In the genomic region with DNA sequence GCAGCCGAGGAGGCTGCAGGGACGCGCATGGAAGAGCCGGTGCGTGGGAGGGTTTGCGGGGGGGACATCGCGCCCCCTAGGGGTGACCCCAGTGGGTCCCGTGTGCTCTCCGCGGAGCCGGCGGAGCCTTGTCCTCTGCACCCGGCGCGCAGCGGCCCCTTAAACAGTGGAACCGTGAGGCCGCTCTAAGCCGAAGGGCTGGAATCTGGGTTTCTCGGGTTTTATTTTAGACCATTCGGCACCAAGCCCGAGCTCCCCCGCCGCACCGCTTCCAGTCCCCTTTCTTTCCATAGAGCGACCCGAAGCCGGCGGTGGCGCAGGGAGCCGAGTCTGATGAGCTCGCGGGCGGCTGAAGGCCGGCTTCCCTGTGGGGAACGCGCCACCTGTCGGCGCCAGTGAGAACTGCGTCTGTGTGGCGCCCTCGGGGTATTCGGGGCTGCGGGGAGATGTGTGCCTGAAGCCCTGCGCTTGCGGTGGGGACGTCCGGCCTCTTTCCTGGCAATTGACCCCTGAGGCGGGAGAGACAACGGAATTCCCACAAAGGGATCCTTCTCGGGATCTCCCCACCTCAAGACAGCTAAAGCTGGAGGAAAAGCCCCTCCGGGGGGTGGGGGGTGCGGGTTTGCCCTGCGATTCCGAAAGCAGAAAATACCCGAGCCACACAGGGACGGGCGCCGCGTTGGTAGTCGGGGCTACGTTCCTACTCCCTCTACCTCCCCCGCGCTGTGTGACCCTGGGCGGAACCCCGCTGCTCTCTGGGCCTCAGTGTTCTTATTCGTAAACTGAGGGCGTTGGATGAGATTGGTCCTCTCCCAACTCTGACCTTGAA, we compare ENCODE assay signal across 9 cellular contexts. TPM values are rescaled to one million over a fixed set of nuclear protein-coding genes. Genes with fewer than 3 reads are reported as not detected.
A peak's percentile ranks its signal among the peaks of the same experiment; 100 is the strongest.
DNase-seq lines count a peak whose midpoint lies in the region; ATAC-seq and TF ChIP-seq lines count a peak whose summit lies in the region.
"Had no signal": no experiment of that assay in that cellular context is flagged by ENCODE, and none has a peak within 500 bp of the region (broad histone marks: within the 10 kb centered on the region; RNA-seq: fewer than 3 reads in every experiment).

No MANE protein-coding gene starts in this region.

- no peaks in the 10 kb centered on the region for H3F3A ChIP-seq in neural cell (ENCODE audit: insufficient read depth, low read length, poor library complexity, severe bottlenecking)

- peak; percentile 69 to 87 (median 76) for DNase-seq in CD8-positive, alpha-beta T cell
- DNase-seq in activated T-cell treated with anti-CD3 and anti-CD28 coated beads, Interleukin-2, amount 50 U/mL, for 48 hours = peak; percentile 92 to 95
- DNase-seq in fibroblast of peridontal ligament (ENCODE audit: extremely low read depth) = peak; percentile 75
- peak; percentile 89 for DNase-seq in stimulated activated naive CD8-positive, alpha-beta T cell treated with anti-CD3 and anti-CD28 coated beads, Interleukin-15, Interleukin-2, amounts not matched to agents 100 U/mL and 50 U/mL, for 24 hours

- H3K4me3 Mint-ChIP-seq in CD8-positive, alpha-beta T cell = peak overlapping the region; percentile 73

- peaks cover 27% of the 10 kb centered on the region for H3K4me1 ChIP-seq in CD8-positive, alpha-beta T cell (ENCODE audit: insufficient read depth, low read length)
- H3K4me1 ChIP-seq in OCI-LY3 (ENCODE audit: low read length) = no peaks in the 10 kb centered on the region

- no peaks in the 10 kb centered on the region for H3K36me3 Mint-ChIP-seq in CD8-positive, alpha-beta T cell

- H2AFZ ChIP-seq in OCI-LY3 (ENCODE audit: low read depth, low read length) (peak overlapping the region; percentile 39; the same call in 1 of the 2 replicates), neural cell (ENCODE audit: low read depth, low read length) (no peak overlapping the region)

- CTCF ChIA-PET in CD8-positive, alpha-beta T cell (lab: Charles Lee) = interaction anchor here (0.6 to 4.3 kb wide), 23 partner anchors 8 to 894 kb away, joined by 3 to 50 read pairs (median 3); partner anchors contain the start of gene EN1

- H3K79me2 ChIP-seq in OCI-LY3 (ENCODE audit: low read length) = no peaks in the 10 kb centered on the region
- H3K79me2 ChIP-seq in neural cell (replicated peaks; ENCODE audit: insufficient read depth, low read length) = no peaks in the 10 kb centered on the region

- no peaks in the 10 kb centered on the region for H3K9me3 ChIP-seq in CD8-positive, alpha-beta T cell (ENCODE audit: low read length)
- no peaks in the 10 kb centered on the region for H3K9me3 ChIP-seq in OCI-LY3 (ENCODE audit: insufficient read depth, low read length)
- peaks cover 5% of the 10 kb centered on the region for H3K9me3 ChIP-seq in neural cell (ENCODE audit: low read length)

- no peak overlapping the region for H3K27ac Mint-ChIP-seq in CD8-positive, alpha-beta T cell

- H3K4me2 ChIP-seq in OCI-LY3 (ENCODE audit: low read length) (peak overlapping the region; percentile 68), neural cell (ENCODE audit: low read length) (no peak overlapping the region)

- H4K20me1 ChIP-seq in OCI-LY3 (ENCODE audit: insufficient read depth, low read length) (no peaks in the 10 kb centered on the region), neural cell (ENCODE audit: insufficient read depth) (no peaks in the 10 kb centered on the region)

- H3K36me3 ChIP-seq in CD8-positive, alpha-beta T cell (ENCODE audit: insufficient read depth, low read length) = no peaks in the 10 kb centered on the region
- no peaks in the 10 kb centered on the region for H3K36me3 ChIP-seq in OCI-LY3 (replicated peaks; ENCODE audit: low read depth, low read length)
- no peaks in the 10 kb centered on the region for H3K36me3 ChIP-seq in neural cell (ENCODE audit: insufficient read depth, low read length)

- peak overlapping the region; percentile 53 for H3K4me3 ChIP-seq in CD8-positive, alpha-beta T cell (ENCODE audit: low read depth, low read length)
- H3K4me3 ChIP-seq in OCI-LY3 (ENCODE audit: low read length) = peak overlapping the region; percentile 70
- peak overlapping the region; percentile 56 for H3K4me3 ChIP-seq in neural cell (ENCODE audit: low read length)

- peak; percentile 88 for ATAC-seq in CD8-positive, alpha-beta T cell
- ATAC-seq in GM19438 (IDR thresholded peaks at IDR 0.05; ENCODE audit: low read depth, unreplicated experiment) = peak; percentile 91
- ATAC-seq in HG03571 (IDR thresholded peaks at IDR 0.05; ENCODE audit: unreplicated experiment) = peak; percentile 87
- ATAC-seq in stimulated activated naive CD8-positive, alpha-beta T cell treated with anti-CD3 and anti-CD28 coated beads, Interleukin-15, Interleukin-2, amounts not matched to agents 100 U/mL and 50 U/mL, for 24 hours = peak; percentile 82

- peak; percentile 92 for TF ChIP-seq RAD21 in neural cell (conservative IDR thresholded peaks at IDR 0.05)

- no peaks in the 10 kb centered on the region for H3K9me3 Mint-ChIP-seq in CD8-positive, alpha-beta T cell

- no peak for TF ChIP-seq EP300 in neural cell (conservative IDR thresholded peaks at IDR 0.05; ENCODE audit: poor library complexity, severe bottlenecking)

- peaks cover 18% of the 10 kb centered on the region for H3K4me1 Mint-ChIP-seq in CD8-positive, alpha-beta T cell (ENCODE audit: low read depth)

- no peaks in the 10 kb centered on the region for H3K9me2 ChIP-seq in neural cell (ENCODE audit: insufficient read depth, low read length)

- H3K9ac ChIP-seq in OCI-LY3 (ENCODE audit: low read length) (no peak overlapping the region), neural cell (ENCODE audit: low read length) (no peak overlapping the region)

- POLR2A ChIA-PET in CD8-positive, alpha-beta T cell (lab: Charles Lee) = no interaction called here

- peak; percentile 85 for TF ChIP-seq CTCF in CD8-positive, alpha-beta T cell (IDR thresholded peaks at IDR 0.05)
- TF ChIP-seq CTCF in OCI-LY3 (IDR thresholded peaks at IDR 0.05; ENCODE audit: low read depth, low read length) = peak; percentile 82
- TF ChIP-seq CTCF in neural cell (IDR thresholded peaks at IDR 0.05; ENCODE audit: poor library complexity, severe bottlenecking) = peak; percentile 94

- no peak overlapping the region for H3K27ac ChIP-seq in CD8-positive, alpha-beta T cell (ENCODE audit: low read depth, low read length)
- H3K27ac ChIP-seq in OCI-LY3 (ENCODE audit: low read length) (no peak overlapping the region), neural cell (ENCODE audit: low read length) (no peak overlapping the region)
- H3K27ac ChIP-seq: epithelial cell of prostate had no signal

- H3K27me3 ChIP-seq in CD8-positive, alpha-beta T cell (ENCODE audit: insufficient read depth, low read length) = peaks cover 47% of the 10 kb centered on the region
- no peaks in the 10 kb centered on the region for H3K27me3 ChIP-seq in OCI-LY3 (ENCODE audit: low read depth, low read length)
- H3K27me3 ChIP-seq in neural cell (ENCODE audit: insufficient read depth, low read depth, low read length) = peaks cover 100% of the 10 kb centered on the region

- intact Hi-C loops in CD8-positive, alpha-beta T cell (cut with DNase I, micrococcal nuclease) = loop anchor here (1.0 to 10.0 kb wide), 4 partner anchors 541 to 1041 kb away; partner anchors contain the start of gene DDX18 (in 1 of the 2)

- peaks cover 65% of the 10 kb centered on the region for H3K27me3 Mint-ChIP-seq in CD8-positive, alpha-beta T cell (ENCODE audit: low read depth)

TF ChIP-seq in neural cell, 6 proteins besides CTCF, POLR2A, EP300 and RAD21:
- no peak for TF ChIP-seq MXI1 (conservative IDR thresholded peaks at IDR 0.05; ENCODE audit: poor library complexity, severe bottlenecking)
- TF ChIP-seq TAF1 (IDR thresholded peaks at IDR 0.05; ENCODE audit: low read depth) = no peak
- TF ChIP-seq EZH2 (IDR thresholded peaks at IDR 0.05; ENCODE audit: borderline replicate concordance, insufficient read depth, low read length, poor library complexity, severe bottlenecking) = peak; percentile 49
- no peak for TF ChIP-seq POLR2AphosphoS5 (IDR thresholded peaks at IDR 0.05)
- TF ChIP-seq SMC3 (conservative IDR thresholded peaks at IDR 0.05; ENCODE audit: poor library complexity) = peak; percentile 95

RNA-seq across cellular contexts. Expression of gene EN1, which starts 8.2 kb away (rescaled TPM):
- not detected for total RNA-seq in CD8-positive, alpha-beta T cell
- not detected in 2 replicates for polyA plus RNA-seq in neural cell
- polyA minus RNA-seq in neural cell = not detected in 2 replicates
